1 cellular context compared by ENCODE assay signal in the genomic region with DNA sequence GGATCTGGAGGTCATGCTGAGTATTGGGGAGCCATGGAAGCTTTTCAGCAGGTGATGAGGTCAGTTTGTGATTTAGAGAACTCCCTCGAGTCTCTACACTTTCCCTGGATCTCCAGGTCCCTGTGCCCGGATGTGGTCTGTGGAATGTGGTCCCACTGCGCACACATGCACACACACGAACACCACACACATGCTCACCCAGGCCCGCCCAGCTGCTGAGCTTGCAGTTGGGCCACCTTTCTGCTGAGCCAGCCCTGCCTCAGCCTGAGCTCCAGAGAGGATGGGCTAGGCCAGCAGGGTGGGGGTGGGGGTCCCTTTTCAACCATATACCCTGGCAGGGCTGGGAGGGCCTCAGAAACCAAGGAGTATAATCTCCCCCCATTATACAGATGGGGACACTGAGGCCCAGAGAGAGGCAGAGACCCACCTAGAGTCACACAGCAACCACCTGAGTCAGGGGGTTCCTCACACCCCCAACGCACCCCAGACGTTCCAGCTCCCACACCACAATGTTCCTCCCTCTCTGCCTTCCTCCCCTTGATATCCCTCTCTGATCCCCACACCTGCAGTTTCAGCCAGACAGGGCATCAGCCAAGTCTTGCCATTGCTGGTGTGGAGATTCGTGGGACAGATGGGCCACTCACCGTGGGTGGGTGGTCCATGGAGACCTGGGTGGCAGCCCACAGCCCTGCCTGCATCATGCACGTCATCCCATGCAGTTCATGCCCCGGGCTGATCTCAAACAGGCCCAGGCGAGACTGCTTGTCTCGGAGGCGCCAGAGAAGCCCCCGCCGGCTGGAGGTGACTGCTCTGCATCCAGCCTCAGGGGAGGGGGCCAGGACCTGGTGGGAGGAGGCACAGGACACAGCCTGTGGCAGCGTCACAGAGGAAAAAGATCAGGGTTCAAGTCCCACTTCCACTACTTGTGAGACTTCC.
TF ChIP-seq lines count a peak whose summit lies in the region.

No MANE protein-coding gene starts in this region.

TF ChIP-seq in A549, 52 proteins besides CTCF, POLR2A, EP300 and RAD21:
- TF ChIP-seq ZNF302 (CRISPR knock-in tag; IDR thresholded peaks at IDR 0.05) (no peak), NFE2L2 (conservative IDR thresholded peaks at IDR 0.05; ENCODE audit: low read length) (no peak), POLR2AphosphoS2 (conservative IDR thresholded peaks at IDR 0.05; ENCODE audit: low read length) (no peak; the same call in 1 of the 2 replicates), TP53 (CRISPR knock-in tag; IDR thresholded peaks at IDR 0.05) (no peak), EHF (CRISPR knock-in tag; IDR thresholded peaks at IDR 0.05) (no peak), CBX2 (IDR thresholded peaks at IDR 0.05; ENCODE audit: borderline replicate concordance, low read depth) (no peak), ZC3H11A (IDR thresholded peaks at IDR 0.05) (no peak), KDM5A (IDR thresholded peaks at IDR 0.05) (no peak), HOXB13 (CRISPR knock-in tag; IDR thresholded peaks at IDR 0.05; ENCODE audit: low read depth) (no peak), JUN (IDR thresholded peaks at IDR 0.05) (no peak), RARB (CRISPR knock-in tag; IDR thresholded peaks at IDR 0.05) (no peak), GATA3 (IDR thresholded peaks at IDR 0.05; ENCODE audit: borderline replicate concordance) (no peak)
- TF ChIP-seq, protein P1, sequence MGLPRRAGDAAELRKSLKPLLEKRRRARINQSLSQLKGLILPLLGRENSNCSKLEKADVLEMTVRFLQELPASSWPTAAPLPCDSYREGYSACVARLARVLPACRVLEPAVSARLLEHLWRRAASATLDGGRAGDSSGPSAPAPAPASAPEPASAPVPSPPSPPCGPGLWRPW (IDR thresholded peaks at IDR 0.05) = no peak
- TF ChIP-seq, protein P2, sequence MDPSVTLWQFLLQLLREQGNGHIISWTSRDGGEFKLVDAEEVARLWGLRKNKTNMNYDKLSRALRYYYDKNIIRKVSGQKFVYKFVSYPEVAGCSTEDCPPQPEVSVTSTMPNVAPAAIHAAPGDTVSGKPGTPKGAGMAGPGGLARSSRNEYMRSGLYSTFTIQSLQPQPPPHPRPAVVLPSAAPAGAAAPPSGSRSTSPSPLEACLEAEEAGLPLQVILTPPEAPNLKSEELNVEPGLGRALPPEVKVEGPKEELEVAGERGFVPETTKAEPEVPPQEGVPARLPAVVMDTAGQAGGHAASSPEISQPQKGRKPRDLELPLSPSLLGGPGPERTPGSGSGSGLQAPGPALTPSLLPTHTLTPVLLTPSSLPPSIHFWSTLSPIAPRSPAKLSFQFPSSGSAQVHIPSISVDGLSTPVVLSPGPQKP (IDR thresholded peaks at IDR 0.05; ENCODE audit: low read depth, low read length) = no peak
- TF ChIP-seq, protein P3, sequence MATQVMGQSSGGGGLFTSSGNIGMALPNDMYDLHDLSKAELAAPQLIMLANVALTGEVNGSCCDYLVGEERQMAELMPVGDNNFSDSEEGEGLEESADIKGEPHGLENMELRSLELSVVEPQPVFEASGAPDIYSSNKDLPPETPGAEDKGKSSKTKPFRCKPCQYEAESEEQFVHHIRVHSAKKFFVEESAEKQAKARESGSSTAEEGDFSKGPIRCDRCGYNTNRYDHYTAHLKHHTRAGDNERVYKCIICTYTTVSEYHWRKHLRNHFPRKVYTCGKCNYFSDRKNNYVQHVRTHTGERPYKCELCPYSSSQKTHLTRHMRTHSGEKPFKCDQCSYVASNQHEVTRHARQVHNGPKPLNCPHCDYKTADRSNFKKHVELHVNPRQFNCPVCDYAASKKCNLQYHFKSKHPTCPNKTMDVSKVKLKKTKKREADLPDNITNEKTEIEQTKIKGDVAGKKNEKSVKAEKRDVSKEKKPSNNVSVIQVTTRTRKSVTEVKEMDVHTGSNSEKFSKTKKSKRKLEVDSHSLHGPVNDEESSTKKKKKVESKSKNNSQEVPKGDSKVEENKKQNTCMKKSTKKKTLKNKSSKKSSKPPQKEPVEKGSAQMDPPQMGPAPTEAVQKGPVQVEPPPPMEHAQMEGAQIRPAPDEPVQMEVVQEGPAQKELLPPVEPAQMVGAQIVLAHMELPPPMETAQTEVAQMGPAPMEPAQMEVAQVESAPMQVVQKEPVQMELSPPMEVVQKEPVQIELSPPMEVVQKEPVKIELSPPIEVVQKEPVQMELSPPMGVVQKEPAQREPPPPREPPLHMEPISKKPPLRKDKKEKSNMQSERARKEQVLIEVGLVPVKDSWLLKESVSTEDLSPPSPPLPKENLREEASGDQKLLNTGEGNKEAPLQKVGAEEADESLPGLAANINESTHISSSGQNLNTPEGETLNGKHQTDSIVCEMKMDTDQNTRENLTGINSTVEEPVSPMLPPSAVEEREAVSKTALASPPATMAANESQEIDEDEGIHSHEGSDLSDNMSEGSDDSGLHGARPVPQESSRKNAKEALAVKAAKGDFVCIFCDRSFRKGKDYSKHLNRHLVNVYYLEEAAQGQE (IDR thresholded peaks at IDR 0.05) = no peak
- TF ChIP-seq, protein P4, sequence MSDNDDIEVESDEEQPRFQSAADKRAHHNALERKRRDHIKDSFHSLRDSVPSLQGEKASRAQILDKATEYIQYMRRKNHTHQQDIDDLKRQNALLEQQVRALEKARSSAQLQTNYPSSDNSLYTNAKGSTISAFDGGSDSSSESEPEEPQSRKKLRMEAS (IDR thresholded peaks at IDR 0.05) = no peak
- TF ChIP-seq, protein P5, sequence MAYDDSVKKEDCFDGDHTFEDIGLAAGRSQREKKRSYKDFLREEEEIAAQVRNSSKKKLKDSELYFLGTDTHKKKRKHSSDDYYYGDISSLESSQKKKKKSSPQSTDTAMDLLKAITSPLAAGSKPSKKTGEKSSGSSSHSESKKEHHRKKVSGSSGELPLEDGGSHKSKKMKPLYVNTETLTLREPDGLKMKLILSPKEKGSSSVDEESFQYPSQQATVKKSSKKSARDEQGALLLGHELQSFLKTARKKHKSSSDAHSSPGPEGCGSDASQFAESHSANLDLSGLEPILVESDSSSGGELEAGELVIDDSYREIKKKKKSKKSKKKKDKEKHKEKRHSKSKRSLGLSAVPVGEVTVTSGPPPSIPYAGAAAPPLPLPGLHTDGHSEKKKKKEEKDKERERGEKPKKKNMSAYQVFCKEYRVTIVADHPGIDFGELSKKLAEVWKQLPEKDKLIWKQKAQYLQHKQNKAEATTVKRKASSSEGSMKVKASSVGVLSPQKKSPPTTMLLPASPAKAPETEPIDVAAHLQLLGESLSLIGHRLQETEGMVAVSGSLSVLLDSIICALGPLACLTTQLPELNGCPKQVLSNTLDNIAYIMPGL (CRISPR knock-in tag; IDR thresholded peaks at IDR 0.05; ENCODE audit: borderline replicate concordance) = no peak
